In the genomic region with DNA sequence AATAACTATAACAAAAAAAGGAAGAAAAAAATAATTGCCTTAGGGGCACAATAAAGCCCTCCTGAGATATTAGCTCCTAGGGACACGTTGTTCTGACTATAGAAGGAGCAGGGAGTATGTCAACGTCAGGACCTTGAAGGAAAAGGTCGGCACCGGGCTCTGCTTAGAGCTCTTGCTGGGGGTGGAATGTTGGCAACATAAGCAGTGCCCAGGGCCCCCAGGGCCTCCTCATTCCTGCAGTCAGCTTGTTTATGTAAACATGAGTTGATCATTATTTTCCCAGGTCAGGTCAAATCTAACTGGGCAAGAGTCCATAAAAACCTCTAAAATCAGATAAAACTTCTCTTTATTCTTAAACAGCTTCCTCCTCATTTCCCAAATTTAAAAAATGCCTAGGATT, we compare ENCODE assay signal across 12 cellular contexts. TPM values are rescaled to one million over a fixed set of nuclear protein-coding genes. Genes with fewer than 3 reads are reported as not detected.
A peak's percentile ranks its signal among the peaks of the same experiment; 100 is the strongest.
DNase-seq lines count a peak whose midpoint lies in the region; ATAC-seq and TF ChIP-seq lines count a peak whose summit lies in the region.
"Had no signal": no experiment of that assay in that cellular context is flagged by ENCODE, and none has a peak within 500 bp of the region (broad histone marks: within the 10 kb centered on the region; RNA-seq: fewer than 3 reads in every experiment).

No MANE protein-coding gene starts in this region.

- no peaks in the 10 kb centered on the region for H3K27me3 Mint-ChIP-seq in Calu3 (ENCODE audit: unreplicated experiment)
- H3K27me3 Mint-ChIP-seq: activated CD4-positive, alpha-beta T cell treated with anti-CD3 and anti-CD28 coated beads, Interleukin-2, amount 10 ng/mL, durations not matched to agents 24 days and 14 days had no signal

- DNase-seq in Calu3 (peak; percentile 36), adrenal gland (peak in 6 of 7 donors; percentile 54 to 80 (median 74)), left ventricle myocardium superior (no peak), posterior cingulate gyrus (no peak), CD1c-positive myeloid dendritic cell (ENCODE audit: extremely low spot score) (no peak), HPDE6-E6E7 (ENCODE audit: extremely low spot score) (no peak)
- no peak for DNase-seq in activated CD4-positive, alpha-beta T cell treated with anti-CD3 and anti-CD28 coated beads, Interleukin-2, amount 50 U/mL, for 4 hours
- DNase-seq: activated CD4-positive, alpha-beta T cell treated with anti-CD3 and anti-CD28 coated beads, Interleukin-2, amount 10 ng/mL, durations not matched to agents 24 days and 14 days; activated naive CD4-positive, alpha-beta T cell; NCI-H1417; NCI-H774 had no signal

- no peaks in the 10 kb centered on the region for H3K9me3 Mint-ChIP-seq in Calu3 (ENCODE audit: low read depth, unreplicated experiment)
- H3K9me3 Mint-ChIP-seq: activated CD4-positive, alpha-beta T cell treated with anti-CD3 and anti-CD28 coated beads, Interleukin-2, amount 10 ng/mL, durations not matched to agents 24 days and 14 days had no signal

- no TSS peak for BruUV-seq in Calu3 (replicated peaks; lab: Mats Ljungman, UMichigan)

- no peak for TF ChIP-seq POLR2A in adrenal gland (IDR thresholded peaks at IDR 0.05)

- H3K27me3 ChIP-seq in adrenal gland (no peaks in the 10 kb centered on the region), rectal smooth muscle tissue (ENCODE audit: control insufficient read depth, insufficient read depth, low read length) (no peaks in the 10 kb centered on the region)

- H3K36me3 ChIP-seq in adrenal gland (replicated peaks in 1 of 2) (peaks cover 0 to 32% of the 10 kb centered on the region in 2 donors), rectal smooth muscle tissue (ENCODE audit: control insufficient read depth, insufficient read depth, low read length) (peaks cover 16% of the 10 kb centered on the region)

- no peaks in the 10 kb centered on the region for H3K9me3 ChIP-seq in adrenal gland (replicated peaks in 1 of 3)

- CTCF ChIA-PET in Calu3 (lab: Charles Lee) = interaction anchor here (0.6 to 1.8 kb wide), 4 partner anchors 12 to 332 kb away, joined by 3 to 8 read pairs (median 5); no protein-coding TSS in a partner anchor

- H3K4me1 Mint-ChIP-seq in Calu3 (ENCODE audit: low read depth, unreplicated experiment) = peaks cover 38% of the 10 kb centered on the region

- TF ChIP-seq CTCF in Calu3 (IDR thresholded peaks at IDR 0.05; ENCODE audit: unreplicated experiment) (no peak), adrenal gland (IDR thresholded peaks at IDR 0.05) (no peak)

- no peak overlapping the region for H3K4me3 Mint-ChIP-seq in Calu3 (ENCODE audit: low read depth, unreplicated experiment)
- H3K4me3 Mint-ChIP-seq: activated CD4-positive, alpha-beta T cell treated with anti-CD3 and anti-CD28 coated beads, Interleukin-2, amount 10 ng/mL, durations not matched to agents 24 days and 14 days had no signal

- peaks cover 13% of the 10 kb centered on the region for H3K36me3 Mint-ChIP-seq in Calu3 (ENCODE audit: insufficient read depth, unreplicated experiment)

- H3K27ac Mint-ChIP-seq in Calu3 (ENCODE audit: unreplicated experiment) = no peak overlapping the region
- H3K27ac Mint-ChIP-seq: activated CD4-positive, alpha-beta T cell treated with anti-CD3 and anti-CD28 coated beads, Interleukin-2, amount 10 ng/mL, durations not matched to agents 24 days and 14 days had no signal

- peak; percentile 64 for ATAC-seq in left ventricle myocardium superior

- peak overlapping the region in 4 of 5 donors; percentile 49 to 78 (median 53) for H3K27ac ChIP-seq in adrenal gland
- H3K27ac ChIP-seq in rectal smooth muscle tissue (ENCODE audit: low read depth, low read length) = peak overlapping the region; percentile 69

- intact Hi-C loops in Calu3 (cut with micrococcal nuclease; ENCODE audit: unreplicated experiment) = loop anchor here (5.0 kb wide), 1 partner anchor 51 kb away; no protein-coding TSS in a partner anchor
- intact Hi-C loops in adrenal gland (cut with DNase I) = no loop called here
- intact Hi-C loops in left ventricle myocardium superior (cut with micrococcal nuclease) = no loop called here
- intact Hi-C loops in posterior cingulate gyrus (cut with DNase I) = no loop called here

- H3K4me3 ChIP-seq in adrenal gland (no peak overlapping the region), rectal smooth muscle tissue (ENCODE audit: low read length) (no peak overlapping the region)

- WGBS in adrenal gland, 4 donors = 12 to 31% (median 24%) methylated on average over 4 of the region's 4 CpGs

- no peak overlapping the region for H3K9ac ChIP-seq in rectal smooth muscle tissue (ENCODE audit: low read length)

- H3K4me1 ChIP-seq in adrenal gland (replicated peaks in 1 of 2) (peaks cover 9 to 22% of the 10 kb centered on the region in 2 donors), rectal smooth muscle tissue (ENCODE audit: control insufficient read depth, insufficient read depth, low read length) (peaks cover 10% of the 10 kb centered on the region)

RNA-seq across cellular contexts. Expression of gene AMFR, which starts 54.5 kb away (rescaled TPM):
- 108 and 116 TPM in 2 replicates for total RNA-seq in Calu3 (2022)
- 100 to 1,000 TPM; 165 to 346 (median 217) TPM for total RNA-seq in adrenal gland
- 100 to 1,000 TPM in 1 of 3 donors, 10 to 100 TPM in 2; 40.3 to 117 (median 72.2) TPM for polyA plus RNA-seq in adrenal gland
- total RNA-seq in left ventricle myocardium superior = 59.1 TPM

Comparison
In these comparisons a context has a peak if more than half of its experiments do, and no peak if none do; other contexts are left out.
1. DNase-seq: peak in Calu3 (single experiment) and adrenal gland (6 of 7); none in left ventricle myocardium superior (single experiment), posterior cingulate gyrus (0 of 10), activated CD4-positive, alpha-beta T cell treated with anti-CD3 and anti-CD28 coated beads, Interleukin-2, amount 50 U/mL, for 4 hours (0 of 2), CD1c-positive myeloid dendritic cell (single experiment) and HPDE6-E6E7 (single experiment).